9 cellular contexts compared by ENCODE assay signal in the genomic region with DNA sequence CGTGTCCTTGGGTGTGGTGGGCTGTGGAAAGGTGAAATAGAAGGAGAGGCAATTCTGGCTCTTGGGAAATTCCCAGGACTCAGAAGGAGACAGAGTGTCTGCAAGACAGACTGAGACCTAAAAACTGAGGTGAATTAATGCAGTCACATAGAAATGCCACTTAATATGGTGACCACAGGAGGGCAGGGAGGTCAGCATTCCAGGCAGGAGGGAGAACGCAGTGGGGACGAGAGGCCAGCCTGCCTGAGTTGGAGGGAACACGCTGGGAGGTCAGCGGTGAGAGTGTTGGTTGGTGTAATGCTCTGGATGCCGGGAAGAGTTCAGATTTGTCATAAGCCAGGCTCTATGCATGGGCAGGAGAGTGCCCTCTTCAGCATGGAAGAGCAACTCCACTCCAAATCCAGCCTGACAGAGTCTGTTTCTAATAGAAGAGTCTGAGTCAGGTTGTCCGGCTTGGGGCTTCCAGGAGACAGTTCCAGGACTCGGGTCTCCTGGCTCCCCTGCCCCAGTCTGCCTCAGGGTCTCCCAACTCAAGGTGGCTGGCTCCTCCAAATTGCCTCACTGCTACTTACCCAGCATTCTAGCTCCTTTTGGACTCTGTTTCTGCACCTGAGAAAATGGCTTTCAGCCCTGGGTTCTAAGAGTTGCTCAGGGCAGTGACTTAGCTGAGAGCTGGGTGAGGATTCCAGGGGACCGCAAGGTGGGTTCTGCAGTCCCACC. TPM values are rescaled to one million over a fixed set of nuclear protein-coding genes. Genes with fewer than 3 reads are reported as not detected.
DNase-seq lines count a peak whose midpoint lies in the region; FAIRE-seq and TF ChIP-seq lines count a peak whose summit lies in the region.
"Had no signal": no experiment of that assay in that cellular context is flagged by ENCODE, and none has a peak within 500 bp of the region (broad histone marks: within the 10 kb centered on the region; RNA-seq: fewer than 3 reads in every experiment).

No MANE protein-coding gene starts in this region.

- no peak for TF ChIP-seq EP300 in esophagus muscularis mucosa (IDR thresholded peaks at IDR 0.05)

- no peaks in the 10 kb centered on the region for H4K20me1 ChIP-seq in H9 (ENCODE audit: control insufficient read depth, insufficient read depth, insufficient read length)
- no peaks in the 10 kb centered on the region for H4K20me1 ChIP-seq in neural progenitor cell (ENCODE audit: low read depth)

- no peak overlapping the region for H3K4ac ChIP-seq in H9 (ENCODE audit: low read depth, low read length)

- H3K4me1 Mint-ChIP-seq in H9 = peaks cover 12 to 13% of the 10 kb centered on the region in 2 experiments
- peaks cover 13% of the 10 kb centered on the region for H3K4me1 Mint-ChIP-seq in neural progenitor cell

- no peak overlapping the region for H2BK20ac ChIP-seq in H9 (ENCODE audit: low read depth, low read length, poor library complexity, severe bottlenecking)

- TF ChIP-seq CTCF in AG09319 (IDR thresholded peaks at IDR 0.05; ENCODE audit: low read depth, low read length) = peak; percentile 77
- TF ChIP-seq CTCF in H9 (conservative IDR thresholded peaks at IDR 0.05) = peak; percentile 54
- peak; percentile 16 to 59 (median 40) for TF ChIP-seq CTCF in esophagus muscularis mucosa (IDR thresholded peaks at IDR 0.05)
- peak; percentile 40 for TF ChIP-seq CTCF in neural progenitor cell (IDR thresholded peaks at IDR 0.05)

- H3K4me3 Mint-ChIP-seq in H9 = no peak overlapping the region
- no peak overlapping the region for H3K4me3 Mint-ChIP-seq in neural progenitor cell

- H3K79me2 ChIP-seq in H9 (ENCODE audit: insufficient read depth, low read length) (no peaks in the 10 kb centered on the region), neural progenitor cell (ENCODE audit: low read depth) (no peaks in the 10 kb centered on the region)

- no peaks in the 10 kb centered on the region for H3K23me2 ChIP-seq in H9 (ENCODE audit: insufficient read length, low read depth, low read length, poor library complexity, severe bottlenecking)

- H3K9me3 ChIP-seq in H9 (ENCODE audit: control insufficient read depth, low read depth, low read length) = no peaks in the 10 kb centered on the region
- H3K9me3 ChIP-seq in esophagus muscularis mucosa = no peaks in the 10 kb centered on the region
- H3K9me3 ChIP-seq in neural progenitor cell (ENCODE audit: low read depth) = no peaks in the 10 kb centered on the region

- H3K4me2 ChIP-seq in H9 (ENCODE audit: insufficient read depth, insufficient read length, low read length) (no peak overlapping the region), neural progenitor cell (no peak overlapping the region)

- DNase-seq in AG09319 (ENCODE audit: extremely low read depth, low read depth) (peak; percentile 53), H9 (peak; percentile 53), RCC 7860 (ENCODE audit: low spot score) (peak; percentile 99), esophagus muscularis mucosa (ENCODE audit: extremely low spot score) (no peak), neural progenitor cell (ENCODE audit: low spot score) (peak; percentile 65), GM12891 (ENCODE audit: insufficient read length, low spot score) (no peak), NOMO-1 (lab: John Stamatoyannopoulos, UW; ENCODE audit: unreplicated experiment in 2 of 2) (no peak), GM19239 (ENCODE audit: insufficient read length, low spot score) (no peak)

- no peaks in the 10 kb centered on the region for H3K79me1 ChIP-seq in H9 (ENCODE audit: insufficient read depth, low read depth, low read length, poor library complexity, severe bottlenecking)

- no peak overlapping the region for H3T11ph ChIP-seq in H9 (ENCODE audit: low read length)

- H3K27me3 Mint-ChIP-seq in H9 (ENCODE audit: low read depth) (peaks cover 35% of the 10 kb centered on the region), neural progenitor cell (ENCODE audit: insufficient read depth, low read depth) (peaks cover 11% of the 10 kb centered on the region)

- H3K27ac Mint-ChIP-seq in H9 (peak overlapping the region in 2 of 3 experiments; percentile 22 to 23; a peak in 3 of 7 replicates), neural progenitor cell (peak overlapping the region; percentile 2)

- no peak overlapping the region for H4K91ac ChIP-seq in H9 (ENCODE audit: insufficient read length, low read depth, low read length)

- no CpG with 5 or more reads among the region's 9 CpGs for WGBS in H9 (ENCODE audit: extremely low coverage, insufficient read length, low lambda C conversion rate)
- WGBS in esophagus muscularis mucosa = 51% methylated on average over 9 of the region's 9 CpGs

- no peak overlapping the region for H3K18ac ChIP-seq in H9 (ENCODE audit: insufficient read length, low read depth, low read length)

- H2BK15ac ChIP-seq in H9 (ENCODE audit: low read depth, low read length) = no peak overlapping the region

- no peak overlapping the region for H2AK5ac ChIP-seq in H9 (ENCODE audit: insufficient read length, low read length)

- H3K36me3 Mint-ChIP-seq in H9 (ENCODE audit: insufficient read depth in 1 of 3, low read depth in 3 of 3) = no peaks in the 10 kb centered on the region
- H3K36me3 Mint-ChIP-seq in neural progenitor cell = no peaks in the 10 kb centered on the region

- no peak overlapping the region for H2BK120ac ChIP-seq in H9 (ENCODE audit: low read depth, low read length, poor library complexity, severe bottlenecking)

- H3K36me3 ChIP-seq in esophagus muscularis mucosa (no peaks in the 10 kb centered on the region), neural progenitor cell (no peaks in the 10 kb centered on the region)

- no peak overlapping the region for H4K5ac ChIP-seq in H9 (ENCODE audit: insufficient read length, low read depth, low read length)

- no peak overlapping the region for H4K8ac ChIP-seq in H9 (replicated peaks; ENCODE audit: insufficient read length, low read depth, low read length)

- H3K14ac ChIP-seq in H9 (ENCODE audit: insufficient read depth, low read length) = no peak overlapping the region

- no peak overlapping the region for H3K27ac ChIP-seq in H9 (ENCODE audit: insufficient read length, low read depth, low read length)
- no peak overlapping the region for H3K27ac ChIP-seq in esophagus muscularis mucosa (replicated peaks in 1 of 4)
- H3K27ac ChIP-seq in neural progenitor cell = no peak overlapping the region

- H3K9ac ChIP-seq in H9 (ENCODE audit: extremely low read depth, insufficient read length, low read length) = no peak overlapping the region
- no peak overlapping the region for H3K9ac ChIP-seq in neural progenitor cell

- H3K23ac ChIP-seq in H9 (ENCODE audit: insufficient read length, low read depth, low read length) = no peak overlapping the region

- H3K4me1 ChIP-seq in H9 (ENCODE audit: insufficient read depth, low read length) = no peaks in the 10 kb centered on the region
- H3K4me1 ChIP-seq in esophagus muscularis mucosa = no peaks in the 10 kb centered on the region
- no peaks in the 10 kb centered on the region for H3K4me1 ChIP-seq in neural progenitor cell

- H3F3A ChIP-seq in neural progenitor cell (ENCODE audit: low read depth) = no peaks in the 10 kb centered on the region

- no peak overlapping the region for H3K4me3 ChIP-seq in esophagus muscularis mucosa
- no peak overlapping the region for H3K4me3 ChIP-seq in neural progenitor cell

- H2AFZ ChIP-seq in H9 (ENCODE audit: low read length) = no peak overlapping the region
- peak overlapping the region; percentile 80 for H2AFZ ChIP-seq in neural progenitor cell (replicated peaks)

- no peak overlapping the region for H3K56ac ChIP-seq in H9 (ENCODE audit: insufficient read length, low read depth, low read length)

- H2BK12ac ChIP-seq in H9 (ENCODE audit: insufficient read length, low read depth, low read length) = no peak overlapping the region

- peak; percentile 97 for FAIRE-seq in RCC 7860 (lab: Jason Lieb, UNC)
- no peak for FAIRE-seq in GM12891 (lab: Jason Lieb, UNC)
- FAIRE-seq in GM19239 (lab: Jason Lieb, UNC) = no peak

- TF ChIP-seq POLR2A in esophagus muscularis mucosa (IDR thresholded peaks at IDR 0.05; ENCODE audit: low read depth) = no peak
- TF ChIP-seq POLR2A in GM12891 (IDR thresholded peaks at IDR 0.05; ENCODE audit: low read depth, low read length) = no peak

- no peak overlapping the region for H2BK5ac ChIP-seq in H9 (ENCODE audit: insufficient read length, low read length)

- H3K9me3 Mint-ChIP-seq in H9 = no peaks in the 10 kb centered on the region
- H3K9me3 Mint-ChIP-seq in neural progenitor cell = peaks cover 2% of the 10 kb centered on the region

- intact Hi-C loops in esophagus muscularis mucosa (cut with DNase I) = no loop called here

- H3K27me3 ChIP-seq in H9 (ENCODE audit: insufficient read depth, low read length) (no peaks in the 10 kb centered on the region), esophagus muscularis mucosa (no peaks in the 10 kb centered on the region), neural progenitor cell (no peaks in the 10 kb centered on the region)

TF ChIP-seq in GM12891, 5 proteins besides CTCF, POLR2A, EP300 and RAD21:
- TF ChIP-seq TAF1 (IDR thresholded peaks at IDR 0.05; ENCODE audit: low read depth, low read length) (no peak), SPI1 (IDR thresholded peaks at IDR 0.05; ENCODE audit: low read depth, low read length) (no peak), POU2F2 (IDR thresholded peaks at IDR 0.05; ENCODE audit: low read depth, low read length) (no peak), POLR2AphosphoS5 (IDR thresholded peaks at IDR 0.05; ENCODE audit: low read depth, low read length) (no peak), PAX5 (IDR thresholded peaks at IDR 0.05; ENCODE audit: insufficient read depth, low read length, severe bottlenecking) (no peak)

RNA-seq across cellular contexts. Expression of gene IGFN1, which starts 5.7 kb away (rescaled TPM):
- not detected in 2 replicates for total RNA-seq in H9 (2021)
- total RNA-seq in esophagus muscularis mucosa = not detected
- 0.15 TPM in 1 of 2 replicates, not detected in the other for total RNA-seq in neural progenitor cell (ENCODE audit: low replicate concordance)
- not detected for polyA plus RNA-seq in GM12891 (2012; ENCODE audit: low read depth, missing spikeins)

RNA-seq across cellular contexts. Expression of gene TMEM9, which starts 30.6 kb away (rescaled TPM):
- 86.4 and 93.4 TPM in 2 replicates for total RNA-seq in H9 (2021)
- 10 to 100 TPM; 40.1 to 56.1 (median 49.5) TPM for total RNA-seq in esophagus muscularis mucosa
- total RNA-seq in neural progenitor cell (ENCODE audit: low replicate concordance) = 109 and 187 TPM in 2 replicates
- polyA plus RNA-seq in GM12891 (2012; ENCODE audit: low read depth, missing spikeins) = 29.8 TPM

RNA-seq across cellular contexts. Expression of gene ASCL5, which starts 57.9 kb away (rescaled TPM):
- total RNA-seq in H9 (2021) (0.15 and 0.31 TPM in 2 replicates), esophagus muscularis mucosa (not detected), neural progenitor cell (ENCODE audit: low replicate concordance) (not detected in 2 replicates)
- polyA plus RNA-seq in GM12891 (2012; ENCODE audit: low read depth, missing spikeins) = not detected
- total RNA-seq: temporal lobe had no signal

Comparison
In these comparisons a context has a peak if more than half of its experiments do, and no peak if none do; other contexts are left out.
1. DNase-seq: peak in AG09319 (single experiment), H9 (single experiment), RCC 7860 (single experiment) and neural progenitor cell (single experiment); none in esophagus muscularis mucosa (single experiment), GM12891 (single experiment), NOMO-1 (0 of 2) and GM19239 (single experiment).
2. Peak in every context shown above with its lines, with median percentiles within 50 percentile points of each other: CTCF ChIP-seq.